Comparison of ENCODE assay signal across 8 cellular contexts in the genomic region with DNA sequence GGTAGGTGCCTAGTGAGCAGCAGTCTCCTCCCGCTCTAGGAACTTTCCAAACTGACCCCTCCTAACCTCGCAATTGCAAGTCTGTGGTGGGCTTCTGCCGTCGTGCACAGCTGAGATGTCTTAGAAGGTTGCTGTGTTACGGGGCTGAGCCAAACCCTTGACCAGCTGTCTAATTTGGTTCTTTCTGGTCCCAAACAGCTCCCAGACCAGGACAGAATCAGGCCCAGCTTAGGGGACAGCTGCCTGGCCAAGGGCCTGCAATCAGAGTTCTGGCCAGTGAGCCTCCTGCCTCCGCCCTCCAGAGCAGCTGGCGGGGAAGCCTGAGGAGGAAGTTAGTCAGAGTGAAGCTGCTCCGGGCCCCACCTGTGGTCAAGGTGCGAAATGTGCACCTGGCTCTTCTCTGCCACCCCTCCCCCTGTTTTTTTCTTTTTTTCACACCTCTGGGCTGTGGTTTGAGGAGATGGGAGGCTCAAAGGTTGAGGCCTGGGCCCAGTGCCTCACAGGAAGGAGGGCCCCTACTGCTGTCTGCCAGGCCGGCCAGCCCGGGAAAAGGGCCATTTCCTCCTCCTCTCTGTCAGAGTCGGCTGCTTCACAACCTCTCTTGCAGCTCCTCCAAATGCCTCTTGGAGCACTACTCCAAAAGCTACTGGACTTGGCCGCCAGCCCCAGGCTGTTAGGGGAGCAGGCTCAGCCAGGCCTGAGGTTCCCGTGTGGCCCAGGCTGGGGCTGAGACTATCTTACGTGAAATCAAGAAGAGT. TPM values are rescaled to one million over a fixed set of nuclear protein-coding genes. Genes with fewer than 3 reads are reported as not detected.
DNase-seq lines count a peak whose midpoint lies in the region; ATAC-seq, FAIRE-seq and TF ChIP-seq lines count a peak whose summit lies in the region.

No MANE protein-coding gene starts in this region.

- no peaks in the 10 kb centered on the region for H3K36me3 Mint-ChIP-seq in endodermal cell (ENCODE audit: low read depth)

- H3K9ac ChIP-seq in endodermal cell (ENCODE audit: extremely low read depth, low read length, poor library complexity, severe bottlenecking) (no peak overlapping the region), mucosa of rectum (ENCODE audit: low read depth in 1 of 2, low read length in 2 of 2) (peak overlapping the region; percentile 35 to 70)

- H3K9me3 ChIP-seq in endodermal cell (ENCODE audit: control insufficient read depth, low read length) (no peaks in the 10 kb centered on the region), mucosa of rectum (ENCODE audit: control insufficient read depth in 2 of 2, low read length in 2 of 2) (no peaks in the 10 kb centered on the region)

- H3K9me3 Mint-ChIP-seq in endodermal cell: peaks cover 75% of the 10 kb centered on the region
- no peaks in the 10 kb centered on the region for H3K9me3 Mint-ChIP-seq in stimulated activated naive CD8-positive, alpha-beta T cell treated with anti-CD3 and anti-CD28 coated beads, Interleukin-15, amount 100 ng/mL, for 72 hours

- 72% methylated on average over 13 of the region's 15 CpGs; no CpG with 5 or more reads in 1 of the 2 experiments for WGBS in endodermal cell (ENCODE audit: insufficient coverage in 1 of 2, insufficient read length in 1 of 2), 2 experiments

- no peak for DNase-seq in GM12892 (ENCODE audit: insufficient read length)
- DNase-seq in NCI-H2196 (lab: John Stamatoyannopoulos, UW; ENCODE audit: unreplicated experiment): peak; percentile 71
- peak; percentile 55 for DNase-seq in activated CD8-positive, alpha-beta memory T cell treated with anti-CD3 and anti-CD28 coated beads, Interleukin-2, amount 50 U/mL, for 1 hour (ENCODE audit: extremely low read depth)
- DNase-seq in endodermal cell: peak; percentile 88
- DNase-seq in stimulated activated naive CD8-positive, alpha-beta T cell treated with anti-CD3 and anti-CD28 coated beads, Interleukin-15, amount 100 ng/mL, for 72 hours: peak; percentile 76 to 84
- DNase-seq in COLO829 (ENCODE audit: low spot score): no peak

- H3K4me1 Mint-ChIP-seq in endodermal cell: no peaks in the 10 kb centered on the region
- H3K4me1 Mint-ChIP-seq in stimulated activated naive CD8-positive, alpha-beta T cell treated with anti-CD3 and anti-CD28 coated beads, Interleukin-15, amount 100 ng/mL, for 72 hours: peaks cover 73% of the 10 kb centered on the region

- H3K27ac ChIP-seq in endodermal cell (ENCODE audit: low read depth, low read length) (no peak overlapping the region), mucosa of rectum (ENCODE audit: low read depth in 2 of 2, low read length in 2 of 2) (peak overlapping the region; percentile 95)

- H3K27me3 ChIP-seq in endodermal cell (ENCODE audit: control insufficient read depth, insufficient read depth, low read length, poor library complexity, severe bottlenecking) (no peaks in the 10 kb centered on the region), mucosa of rectum (ENCODE audit: control insufficient read depth in 2 of 2, insufficient read depth in 2 of 2, low read length in 2 of 2) (peaks cover 0 to 6% of the 10 kb centered on the region in 2 donors)

- H3K4me3 ChIP-seq in endodermal cell (ENCODE audit: low read length): no peak overlapping the region
- H3K4me3 ChIP-seq in mucosa of rectum (ENCODE audit: low read length in 2 of 2): no peak overlapping the region

- peak; percentile 51 for ATAC-seq in HG02588 (IDR thresholded peaks at IDR 0.05; ENCODE audit: unreplicated experiment)
- peak; percentile 75 for ATAC-seq in stimulated activated naive CD8-positive, alpha-beta T cell treated with anti-CD3 and anti-CD28 coated beads, Interleukin-15, amount 100 ng/mL, for 72 hours

- peak; percentile 42 for TF ChIP-seq CTCF in endodermal cell (conservative IDR thresholded peaks at IDR 0.05)

- no peak overlapping the region for H3K4me3 Mint-ChIP-seq in endodermal cell
- peak overlapping the region; percentile 73 to 86 for H3K4me3 Mint-ChIP-seq in stimulated activated naive CD8-positive, alpha-beta T cell treated with anti-CD3 and anti-CD28 coated beads, Interleukin-15, amount 100 ng/mL, for 72 hours

- TF ChIP-seq POLR2A in GM12892 (IDR thresholded peaks at IDR 0.05; ENCODE audit: low read depth, low read length): no peak

- no peaks in the 10 kb centered on the region for H3K4me1 ChIP-seq in endodermal cell (ENCODE audit: control insufficient read depth, insufficient read depth, low read length)
- peaks cover 50 to 64% of the 10 kb centered on the region in 2 donors for H3K4me1 ChIP-seq in mucosa of rectum (ENCODE audit: control insufficient read depth in 2 of 2, insufficient read depth in 2 of 2, low read length in 2 of 2)

- no peaks in the 10 kb centered on the region for H3K36me3 ChIP-seq in endodermal cell (ENCODE audit: control insufficient read depth, insufficient read depth, low read length)
- H3K36me3 ChIP-seq in mucosa of rectum (ENCODE audit: control insufficient read depth in 2 of 2, insufficient read depth in 2 of 2, low read length in 2 of 2): no peaks in the 10 kb centered on the region

- peak overlapping the region; percentile 75 for H3K27ac Mint-ChIP-seq in endodermal cell
- H3K27ac Mint-ChIP-seq in stimulated activated naive CD8-positive, alpha-beta T cell treated with anti-CD3 and anti-CD28 coated beads, Interleukin-15, amount 100 ng/mL, for 72 hours: peak overlapping the region; percentile 98 to 99

- peak; percentile 79 for FAIRE-seq in GM12892 (lab: Jason Lieb, UNC)

- no peaks in the 10 kb centered on the region for H3K27me3 Mint-ChIP-seq in endodermal cell (ENCODE audit: insufficient read depth)
- H3K27me3 Mint-ChIP-seq in stimulated activated naive CD8-positive, alpha-beta T cell treated with anti-CD3 and anti-CD28 coated beads, Interleukin-15, amount 100 ng/mL, for 72 hours: no peaks in the 10 kb centered on the region

RNA-seq across cellular contexts. Expression of a gene that starts 4.2 kb away (rescaled TPM):
- 0.66 TPM for polyA plus RNA-seq in GM12892 (2012; ENCODE audit: missing spikeins)
- not detected for total RNA-seq in endodermal cell
- not detected for polyA plus RNA-seq in endodermal cell (2013, experiment 1 of 2)
- not detected for polyA plus RNA-seq in endodermal cell (2013, experiment 2 of 2)

RNA-seq across cellular contexts. Expression of a gene that starts 44.3 kb away (rescaled TPM):
- 1.2 TPM for polyA plus RNA-seq in GM12892 (2012; ENCODE audit: missing spikeins)
- 1 to 10 TPM; 2.1 to 2.3 TPM for total RNA-seq in endodermal cell
- 1.0 TPM for polyA plus RNA-seq in endodermal cell (2013, experiment 1 of 2)
- 0.91 TPM for polyA plus RNA-seq in endodermal cell (2013, experiment 2 of 2)

Comparison
In these comparisons a context has a peak if more than half of its experiments do, and no peak if none do; other contexts are left out.
1. DNase-seq: peak in NCI-H2196 (single experiment), activated CD8-positive, alpha-beta memory T cell treated with anti-CD3 and anti-CD28 coated beads, Interleukin-2, amount 50 U/mL, for 1 hour (single experiment), endodermal cell (single experiment) and stimulated activated naive CD8-positive, alpha-beta T cell treated with anti-CD3 and anti-CD28 coated beads, Interleukin-15, amount 100 ng/mL, for 72 hours (2 of 2); none in GM12892 (single experiment) and COLO829 (single experiment).